ENCODE assay signal across 6 cellular contexts in genomic region chr1:225969751-225970150, GRCh38. TPM values are rescaled to one million over a fixed set of nuclear protein-coding genes. Genes with fewer than 3 reads are reported as not detected.
"Had no signal": no experiment of that assay in that cellular context is flagged by ENCODE, and none has a peak within 500 bp of the region (broad histone marks: within the 10 kb centered on the region; RNA-seq: fewer than 3 reads in every experiment).

No MANE protein-coding gene starts in this region.

RNA-seq across cellular contexts. Expression of gene LEFTY2, which starts 28.7 kb away (rescaled TPM):
- total RNA-seq: LHCN-M2, MCF 10A, NCI-H460, PC-9, RPMI7951, SK-MEL-5 had no signal
